Comparison of ENCODE assay signal across 26 cellular contexts in genomic region chr11:45156731-45157130, GRCh38. TPM values are rescaled to one million over a fixed set of nuclear protein-coding genes. Genes with fewer than 3 reads are reported as not detected.
DNase-seq lines count a peak whose midpoint lies in the region; ATAC-seq and TF ChIP-seq lines count a peak whose summit lies in the region.
"Had no signal": no experiment of that assay in that cellular context is flagged by ENCODE, and none has a peak within 500 bp of the region (broad histone marks: within the 10 kb centered on the region; RNA-seq: fewer than 3 reads in every experiment).

No MANE protein-coding gene starts in this region.

- ATAC-seq in GM19351 (IDR thresholded peaks at IDR 0.05; ENCODE audit: unreplicated experiment), result no peak
- ATAC-seq: naive thymus-derived CD4-positive, alpha-beta T cell had no signal

- no peak overlapping the region for H4K8ac ChIP-seq in mesenchymal stem cell (ENCODE audit: low read length)

- H4K91ac ChIP-seq in mesenchymal stem cell (ENCODE audit: low read length), result no peak overlapping the region

- no peak overlapping the region for H2AK5ac ChIP-seq in mesenchymal stem cell (ENCODE audit: low read length, severe bottlenecking)

- no peak overlapping the region for H3K4me2 ChIP-seq in mesenchymal stem cell (ENCODE audit: low read length, poor library complexity, severe bottlenecking)

- H3K14ac ChIP-seq in mesenchymal stem cell (ENCODE audit: low read length in 2 of 2), result no peak overlapping the region

- TF ChIP-seq CTCF in endothelial cell (IDR thresholded peaks at IDR 0.05; ENCODE audit: unreplicated experiment) (no peak), neural crest cell (conservative IDR thresholded peaks at IDR 0.05) (no peak), type B pancreatic cell (conservative IDR thresholded peaks at IDR 0.05) (no peak)

- H3K4me1 ChIP-seq in mesenchymal stem cell (ENCODE audit: control insufficient read depth, insufficient read depth, low read depth, low read length), result peaks cover 22% of the 10 kb centered on the region

- WGBS in mesenchymal stem cell, result 95% methylated on average over 9 of the region's 9 CpGs

- H3K27me3 Mint-ChIP-seq in endothelial cell (ENCODE audit: unreplicated experiment) (peaks cover 7% of the 10 kb centered on the region), neural crest cell (ENCODE audit: low read depth) (no peaks in the 10 kb centered on the region), type B pancreatic cell (no peaks in the 10 kb centered on the region)
- H3K27me3 Mint-ChIP-seq: activated naive CD8-positive, alpha-beta T cell; naive thymus-derived CD4-positive, alpha-beta T cell had no signal

- H3K9ac ChIP-seq in mesenchymal stem cell (ENCODE audit: low read length), result no peak overlapping the region

- H3K27me3 ChIP-seq in mesenchymal stem cell (ENCODE audit: control insufficient read depth in 1 of 2, insufficient read depth in 1 of 2, low read length in 2 of 2), result peaks cover 0 to 3% of the 10 kb centered on the region in 2 experiments
- H3K27me3 ChIP-seq: tibial nerve had no signal

- no peak overlapping the region for H2BK120ac ChIP-seq in mesenchymal stem cell (ENCODE audit: low read depth, low read length)

- H3K4ac ChIP-seq in mesenchymal stem cell (ENCODE audit: low read depth in 1 of 2, low read length in 2 of 2), result no peak overlapping the region

- H3K36me3 Mint-ChIP-seq in endothelial cell (ENCODE audit: low read depth, unreplicated experiment), result peaks cover 7% of the 10 kb centered on the region
- H3K36me3 Mint-ChIP-seq in neural crest cell (ENCODE audit: low read depth), result no peaks in the 10 kb centered on the region
- H3K36me3 Mint-ChIP-seq in type B pancreatic cell, result peaks cover 7% of the 10 kb centered on the region
- H3K36me3 Mint-ChIP-seq: activated naive CD8-positive, alpha-beta T cell had no signal

- H3K4me1 Mint-ChIP-seq in endothelial cell (ENCODE audit: unreplicated experiment), result peaks cover 7% of the 10 kb centered on the region
- H3K4me1 Mint-ChIP-seq in neural crest cell, result peaks cover 14% of the 10 kb centered on the region
- peaks cover 51% of the 10 kb centered on the region for H3K4me1 Mint-ChIP-seq in type B pancreatic cell (ENCODE audit: unreplicated experiment)

- H2AFZ ChIP-seq in mesenchymal stem cell (ENCODE audit: low read depth, low read length), result no peak overlapping the region

- H2BK12ac ChIP-seq in mesenchymal stem cell (ENCODE audit: low read length in 2 of 2), result peak overlapping the region in 1 of 2 experiments; percentile 3

- H3K23ac ChIP-seq in mesenchymal stem cell (ENCODE audit: low read length in 2 of 2), result no peak overlapping the region

- peak; percentile 7 for DNase-seq in activated CD8-positive, alpha-beta memory T cell treated with anti-CD3 and anti-CD28 coated beads, Interleukin-2, amount 50 U/mL, for 48 hours
- DNase-seq in activated CD8-positive, alpha-beta memory T cell treated with anti-CD3 and anti-CD28 coated beads, Interleukin-2, amount 50 U/mL, for 4 hours, result no peak
- DNase-seq in endothelial cell (ENCODE audit: low spot score) (no peak), neural crest cell (ENCODE audit: low read depth, low spot score) (no peak), type B pancreatic cell (ENCODE audit: extremely low spot score, unreplicated experiment) (no peak), foreskin melanocyte (no peak), mesenchymal stem cell (no peak)
- DNase-seq: 8988T; activated CD4-positive, alpha-beta T cell treated with anti-CD3 and anti-CD28 coated beads for 48 hours; activated effector memory CD4-positive, alpha-beta T cell treated with anti-CD3 and anti-CD28 coated beads, Interleukin-2, amount 50 U/mL, for 16 hours; anterior cingulate cortex; Caco-2; DMS53; HCEC 1CT; Kasumi-1; naive thymus-derived CD4-positive, alpha-beta T cell; NCI-H1436; NCI-H2081 treated with DMSO at 0.1 percent for 48 hours; NCI-H748 treated with DMSO at 0.1 percent for 48 hours; stimulated activated CD4-positive, alpha-beta T cell treated with anti-CD3 and anti-CD28 coated beads, Interleukin-12 subunit alpha, Interleukin-12 subunit beta, amount 100 ng/mL, for 4 hours; stimulated activated CD4-positive, alpha-beta T cell treated with anti-CD3 and anti-CD28 coated beads, Interleukin-2, amount 100 ng/mL, for 48 hours had no signal

- no peak overlapping the region for H3K27ac ChIP-seq in mesenchymal stem cell (ENCODE audit: low read length, poor library complexity, severe bottlenecking)
- H3K27ac ChIP-seq: epithelial cell of prostate had no signal

- no peak overlapping the region for H3K18ac ChIP-seq in mesenchymal stem cell (ENCODE audit: low read depth in 1 of 2, low read length in 2 of 2)

- H3K9me3 ChIP-seq in mesenchymal stem cell (ENCODE audit: control insufficient read depth, low read length), result no peaks in the 10 kb centered on the region
- H3K9me3 ChIP-seq: Caco-2, tibial nerve had no signal

- H3K4me3 ChIP-seq in mesenchymal stem cell (ENCODE audit: insufficient read depth in 1 of 2, low read depth in 1 of 2, low read length in 2 of 2), result no peak overlapping the region
- H3K4me3 ChIP-seq: tibial nerve had no signal

- H3K36me3 ChIP-seq in mesenchymal stem cell (ENCODE audit: control insufficient read depth in 1 of 2, insufficient read depth in 2 of 2, low read depth in 1 of 2, low read length in 2 of 2), result peaks cover 0 to 6% of the 10 kb centered on the region in 2 experiments
- H3K36me3 ChIP-seq: tibial nerve had no signal

- H3K9me3 Mint-ChIP-seq in endothelial cell (ENCODE audit: unreplicated experiment), result no peaks in the 10 kb centered on the region
- H3K9me3 Mint-ChIP-seq in neural crest cell, result no peaks in the 10 kb centered on the region
- no peaks in the 10 kb centered on the region for H3K9me3 Mint-ChIP-seq in type B pancreatic cell
- H3K9me3 Mint-ChIP-seq: CD14-positive monocyte; naive thymus-derived CD4-positive, alpha-beta T cell had no signal

- H3K27ac Mint-ChIP-seq in endothelial cell (ENCODE audit: unreplicated experiment) (no peak overlapping the region), neural crest cell (ENCODE audit: unreplicated experiment) (peak overlapping the region; percentile 10), type B pancreatic cell (peak overlapping the region; percentile 71)
- H3K27ac Mint-ChIP-seq: activated naive CD8-positive, alpha-beta T cell had no signal

- H3K79me1 ChIP-seq in mesenchymal stem cell (replicated peaks; ENCODE audit: low read length, poor library complexity, severe bottlenecking), result peaks cover 72% of the 10 kb centered on the region

- no peak overlapping the region for H2BK15ac ChIP-seq in mesenchymal stem cell (ENCODE audit: low read depth, poor library complexity, severe bottlenecking)

- H3K4me3 Mint-ChIP-seq in endothelial cell (ENCODE audit: unreplicated experiment) (peak overlapping the region; percentile 21), neural crest cell (no peak overlapping the region), type B pancreatic cell (peak overlapping the region; percentile 67)
- H3K4me3 Mint-ChIP-seq: activated naive CD8-positive, alpha-beta T cell; CD14-positive monocyte; naive thymus-derived CD4-positive, alpha-beta T cell had no signal

- H2BK5ac ChIP-seq in mesenchymal stem cell (ENCODE audit: low read depth, low read length, poor library complexity, severe bottlenecking), result no peak overlapping the region

RNA-seq across cellular contexts. Expression of gene PRDM11, which starts 10.3 kb away (rescaled TPM):
- total RNA-seq in endothelial cell (ENCODE audit: unreplicated experiment) (16.0 TPM), neural crest cell (13.1 and 15.2 TPM in 2 replicates), type B pancreatic cell (ENCODE audit: low replicate concordance) (13.6 and 24.0 TPM in 2 replicates)
- 4.6 TPM for polyA plus RNA-seq in mesenchymal stem cell (2013, experiment 1 of 2)
- 5.2 TPM for polyA plus RNA-seq in mesenchymal stem cell (2013, experiment 2 of 2)
